36 cellular contexts compared by ENCODE assay signal in genomic region chr1:171166361-171166760, GRCh38. TPM values are rescaled to one million over a fixed set of nuclear protein-coding genes. Genes with fewer than 3 reads are reported as not detected.
"Had no signal": no experiment of that assay in that cellular context is flagged by ENCODE, and none has a peak within 500 bp of the region (broad histone marks: within the 10 kb centered on the region; RNA-seq: fewer than 3 reads in every experiment).

No MANE protein-coding gene starts in this region.

- H3K4me3 ChIP-seq: ascending aorta, SJCRH30, SK-N-MC had no signal

- DNase-seq: activated CD4-positive, alpha-beta T cell treated with anti-CD3 and anti-CD28 coated beads for 36 hours; activated CD4-positive, alpha-beta T cell treated with anti-CD3 and anti-CD28 coated beads, Interleukin-2, amount 10 ng/mL, durations not matched to agents 7 days and 5 days; activated CD4-positive, alpha-beta T cell treated with anti-CD3 and anti-CD28 coated beads, Interleukin-2, amount 50 U/mL, for 48 hours; activated CD8-positive, alpha-beta T cell treated with anti-CD3 and anti-CD28 coated beads, Interleukin-2, amount 10 ng/mL, durations not matched to agents 7 days and 5 days; activated gamma-delta T cell; activated naive CD4-positive, alpha-beta T cell treated with Interleukin-2 at 50 U/mL for 16 hours; activated naive CD8-positive, alpha-beta T cell treated with anti-CD3 and anti-CD28 coated beads, Interleukin-2, amount 10 ng/mL, durations not matched to agents 7 days and 5 days; activated T-cell treated with anti-CD3 and anti-CD28 coated beads, Interleukin-2, amount 50 U/mL, for 24 hours; amygdala; caudate nucleus; Kasumi-1; KG1; NCI-H1092 treated with DMSO at 0.1 percent for 48 hours; NCI-H1417; NCI-H146; NCI-H187; NCI-H2029 treated with DMSO at 0.1 percent for 48 hours; NCI-H2107; NCI-H2171; NCI-H510A; NCI-H526; NCI-H748 treated with DMSO at 0.1 percent for 48 hours; NK-92 treated with Interleukin-12 subunit alpha and Interleukin-12 subunit beta, amount 100 ng/mL, for 24 hours; PC-3; SHP77; SJCRH30; T1000 had no signal

- H3K27ac ChIP-seq: ascending aorta, SJCRH30, SK-N-MC had no signal

- H3K27me3 ChIP-seq: ascending aorta, SJCRH30 had no signal

- H3K36me3 ChIP-seq: ascending aorta, SJCRH30 had no signal

- H3K4me1 ChIP-seq: ascending aorta, SJCRH30 had no signal

- ATAC-seq: activated CD4-positive, alpha-beta T cell treated with anti-CD3 and anti-CD28 coated beads for 36 hours; activated CD4-positive, CD25-positive, alpha-beta regulatory T cell treated with anti-CD3 and anti-CD28 coated beads, Interleukin-2, amount 50 U/mL, for 24 hours; activated CD8-positive, alpha-beta T cell treated with anti-CD3 and anti-CD28 coated beads, Interleukin-2, amount 10 ng/mL, durations not matched to agents 7 days and 5 days; PC-3; WTC11 had no signal

- H3K9me3 ChIP-seq: ascending aorta, SJCRH30 had no signal

- FAIRE-seq: RCC 7860, TTC549 had no signal

RNA-seq across cellular contexts. Expression of gene FMO2, which starts 18.7 kb away (rescaled TPM):
- total RNA-seq: activated CD4-positive, alpha-beta T cell treated with anti-CD3 and anti-CD28 coated beads for 36 hours; activated CD4-positive, alpha-beta T cell treated with anti-CD3 and anti-CD28 coated beads, Interleukin-2, amount 10 ng/mL, durations not matched to agents 7 days and 5 days; activated CD8-positive, alpha-beta T cell treated with anti-CD3 and anti-CD28 coated beads, Interleukin-2, amount 10 ng/mL, durations not matched to agents 7 days and 5 days; activated naive CD8-positive, alpha-beta T cell treated with anti-CD3 and anti-CD28 coated beads, Interleukin-2, amount 10 ng/mL, durations not matched to agents 7 days and 5 days; activated T-helper 2 cell treated with anti-CD3 and anti-CD28 coated beads, Interferon-gamma antibody, Interleukin-2, Interleukin-4, amounts not matched to agents 10 μg/mL and 5 μg/mL and 100 μg/mL, durations not matched to agents 14 hours and 24 hours and 36 hours; PC-3; SJCRH30; T-helper 1 cell treated with Interleukin-12 subunit alpha and Interleukin-12 subunit beta and Interleukin-4 antibody, amounts not matched to agents 30 ng/mL and 1 ng/mL, for 36 hours; T-helper 2 cell treated with Interferon-gamma antibody and Interleukin-4, amounts not matched to agents 100 ng/mL and 5 ng/mL, for 36 hours; WTC11 had no signal
